In genomic region chr18:54210463-54210862, GRCh38 we compare ENCODE assay signal across 10 cellular contexts. TPM values are rescaled to one million over a fixed set of nuclear protein-coding genes. Genes with fewer than 3 reads are reported as not detected.
DNase-seq lines count a peak whose midpoint lies in the region; ATAC-seq and TF ChIP-seq lines count a peak whose summit lies in the region.
"Had no signal": no experiment of that assay in that cellular context is flagged by ENCODE, and none has a peak within 500 bp of the region (broad histone marks: within the 10 kb centered on the region; RNA-seq: fewer than 3 reads in every experiment).

No MANE protein-coding gene starts in this region.

- H3K9me3 Mint-ChIP-seq in IgD-negative memory B cell (no peaks in the 10 kb centered on the region), endothelial cell (ENCODE audit: unreplicated experiment) (no peaks in the 10 kb centered on the region)
- H3K9me3 Mint-ChIP-seq: activated naive CD8-positive, alpha-beta T cell treated with anti-CD3 and anti-CD28 coated beads, Interleukin-2, amount 10 ng/mL, durations not matched to agents 7 days and 5 days had no signal

- DNase-seq in NCI-H82 (lab: John Stamatoyannopoulos, UW) = peak; percentile 6
- DNase-seq in NCI-H82 treated with DMSO at 0.1 percent for 48 hours (lab: John Stamatoyannopoulos, UW; ENCODE audit: unreplicated experiment) = no peak
- no peak for DNase-seq in endothelial cell (ENCODE audit: low spot score)
- no peak for DNase-seq in NCI-H2081 treated with DMSO at 0.1 percent for 48 hours (lab: John Stamatoyannopoulos, UW)
- DNase-seq in upper lobe of right lung = no peak
- DNase-seq: activated naive CD8-positive, alpha-beta T cell treated with anti-CD3 and anti-CD28 coated beads, Interleukin-2, amount 10 ng/mL, durations not matched to agents 7 days and 5 days had no signal

- H3K9ac ChIP-seq in neural cell (ENCODE audit: low read length) = no peak overlapping the region

- H3K27ac ChIP-seq in neural cell (ENCODE audit: low read length) = peak overlapping the region; percentile 12
- H3K27ac ChIP-seq in upper lobe of right lung = no peak overlapping the region
- H3K27ac ChIP-seq: A549 had no signal

- H3K9me2 ChIP-seq in neural cell (ENCODE audit: insufficient read depth, low read length) = no peaks in the 10 kb centered on the region

- no peak overlapping the region for H2AFZ ChIP-seq in neural cell (ENCODE audit: low read depth, low read length)

- H3K9me3 ChIP-seq in neural cell (ENCODE audit: low read length) (no peaks in the 10 kb centered on the region), upper lobe of right lung (no peaks in the 10 kb centered on the region)
- H3K9me3 ChIP-seq: A549 had no signal

- H3K27ac Mint-ChIP-seq in IgD-negative memory B cell (peak overlapping the region; percentile 7 to 65 (median 25)), endothelial cell (ENCODE audit: unreplicated experiment) (no peak overlapping the region)
- H3K27ac Mint-ChIP-seq: activated naive CD8-positive, alpha-beta T cell treated with anti-CD3 and anti-CD28 coated beads, Interleukin-2, amount 10 ng/mL, durations not matched to agents 7 days and 5 days had no signal

- TF ChIP-seq RAD21 in neural cell (conservative IDR thresholded peaks at IDR 0.05) = no peak

- no peaks in the 10 kb centered on the region for H3F3A ChIP-seq in neural cell (ENCODE audit: insufficient read depth, low read length, poor library complexity, severe bottlenecking)

- H3K36me3 ChIP-seq in neural cell (ENCODE audit: insufficient read depth, low read length) = no peaks in the 10 kb centered on the region
- H3K36me3 ChIP-seq in upper lobe of right lung = no peaks in the 10 kb centered on the region

- H3K4me3 ChIP-seq in neural cell (ENCODE audit: low read length) = no peak overlapping the region
- no peak overlapping the region for H3K4me3 ChIP-seq in upper lobe of right lung
- H3K4me3 ChIP-seq: A549 had no signal

- H3K4me1 Mint-ChIP-seq in IgD-negative memory B cell (peaks cover 51 to 66% (median 60%) of the 10 kb centered on the region in 3 donors), endothelial cell (ENCODE audit: unreplicated experiment) (peaks cover 10% of the 10 kb centered on the region)

- H3K4me2 ChIP-seq in neural cell (ENCODE audit: low read length) = no peak overlapping the region

- H4K20me1 ChIP-seq in neural cell (ENCODE audit: insufficient read depth) = no peaks in the 10 kb centered on the region

- H3K27me3 Mint-ChIP-seq in IgD-negative memory B cell = no peaks in the 10 kb centered on the region
- H3K27me3 Mint-ChIP-seq in endothelial cell (ENCODE audit: unreplicated experiment) = peaks cover 1% of the 10 kb centered on the region
- H3K27me3 Mint-ChIP-seq: activated naive CD8-positive, alpha-beta T cell treated with anti-CD3 and anti-CD28 coated beads, Interleukin-2, amount 10 ng/mL, durations not matched to agents 7 days and 5 days had no signal

- peaks cover 18% of the 10 kb centered on the region for H3K4me1 ChIP-seq in upper lobe of right lung

- intact Hi-C loops in upper lobe of right lung (cut with DNase I) = no loop called here

- H3K4me3 Mint-ChIP-seq in IgD-negative memory B cell (peak overlapping the region in 3 of 4 donors; percentile 55 to 86 (median 63)), endothelial cell (ENCODE audit: unreplicated experiment) (no peak overlapping the region)
- H3K4me3 Mint-ChIP-seq: activated naive CD8-positive, alpha-beta T cell treated with anti-CD3 and anti-CD28 coated beads, Interleukin-2, amount 10 ng/mL, durations not matched to agents 7 days and 5 days had no signal

- H3K79me2 ChIP-seq in neural cell (replicated peaks; ENCODE audit: insufficient read depth, low read length) = peaks cover 49% of the 10 kb centered on the region

- no peaks in the 10 kb centered on the region for H3K36me3 Mint-ChIP-seq in IgD-negative memory B cell
- no peaks in the 10 kb centered on the region for H3K36me3 Mint-ChIP-seq in endothelial cell (ENCODE audit: low read depth, unreplicated experiment)

- peak; percentile 36 for ATAC-seq in GM21737 (IDR thresholded peaks at IDR 0.05; ENCODE audit: unreplicated experiment)
- ATAC-seq in upper lobe of right lung = no peak
- ATAC-seq: A549 had no signal

- no peak for TF ChIP-seq EP300 in neural cell (conservative IDR thresholded peaks at IDR 0.05; ENCODE audit: poor library complexity, severe bottlenecking)

- no peaks in the 10 kb centered on the region for H3K27me3 ChIP-seq in neural cell (ENCODE audit: insufficient read depth, low read depth, low read length)
- H3K27me3 ChIP-seq in upper lobe of right lung = no peaks in the 10 kb centered on the region

- no peak for TF ChIP-seq CTCF in neural cell (IDR thresholded peaks at IDR 0.05; ENCODE audit: poor library complexity, severe bottlenecking)
- TF ChIP-seq CTCF in endothelial cell (IDR thresholded peaks at IDR 0.05; ENCODE audit: unreplicated experiment) = no peak
- TF ChIP-seq CTCF in upper lobe of right lung (IDR thresholded peaks at IDR 0.05) = no peak

TF ChIP-seq in neural cell, 6 proteins besides CTCF, POLR2A, EP300 and RAD21:
- no peak for TF ChIP-seq EZH2 (IDR thresholded peaks at IDR 0.05; ENCODE audit: borderline replicate concordance, insufficient read depth, low read length, poor library complexity, severe bottlenecking)
- TF ChIP-seq POLR2AphosphoS5 (IDR thresholded peaks at IDR 0.05) = peak; percentile 33

RNA-seq across cellular contexts. Expression of gene MBD2, which starts 14.0 kb away (rescaled TPM):
- 12.3 TPM for polyA plus RNA-seq in IgD-negative memory B cell
- 16.4 and 20.5 TPM in 2 replicates for polyA plus RNA-seq in neural cell
- polyA minus RNA-seq in neural cell = 26.5 and 27.3 TPM in 2 replicates
- total RNA-seq in endothelial cell (ENCODE audit: unreplicated experiment) = 27.7 TPM
- total RNA-seq in upper lobe of right lung = 78.4 TPM

RNA-seq across cellular contexts. Expression of gene POLI, which starts 58.9 kb away (rescaled TPM):
- polyA plus RNA-seq in IgD-negative memory B cell (5.4 TPM), neural cell (43.4 and 46.7 TPM in 2 replicates)
- 59.6 and 79.2 TPM in 2 replicates for polyA minus RNA-seq in neural cell
- total RNA-seq in endothelial cell (ENCODE audit: unreplicated experiment) (29.0 TPM), upper lobe of right lung (32.0 TPM)
